Comparison of ENCODE assay signal across 8 cellular contexts in the genomic region with DNA sequence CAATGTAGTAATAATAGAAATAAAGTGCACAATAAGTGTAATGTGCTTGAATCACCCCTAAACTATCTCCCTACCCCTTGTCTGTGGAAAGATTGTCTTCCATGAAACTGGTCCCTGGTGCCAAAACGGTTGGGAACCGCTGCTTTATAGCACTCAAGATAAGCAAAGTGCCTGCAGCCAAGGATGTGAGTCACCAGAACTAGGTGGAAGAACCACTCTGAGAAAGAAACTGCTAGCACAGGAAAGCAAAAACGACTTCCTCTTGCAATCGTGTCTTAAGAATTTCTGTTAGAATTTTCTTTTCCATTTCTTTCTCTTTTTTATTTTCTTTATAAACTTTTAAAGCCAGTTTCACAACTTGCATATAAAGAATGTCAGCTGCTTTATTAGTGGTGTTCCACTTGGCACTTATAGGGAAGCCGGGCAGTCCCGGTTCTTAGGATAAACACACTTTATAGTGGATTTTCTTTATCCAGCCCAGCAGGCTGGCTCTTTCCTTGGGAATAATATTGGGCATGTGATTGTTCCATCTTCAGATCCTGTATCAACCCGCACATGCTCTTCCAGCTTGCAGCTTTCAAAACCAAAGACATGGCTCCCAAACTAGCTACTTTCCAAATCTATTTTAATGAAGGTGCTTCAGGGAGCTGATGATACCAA. TPM values are rescaled to one million over a fixed set of nuclear protein-coding genes. Genes with fewer than 3 reads are reported as not detected.
DNase-seq lines count a peak whose midpoint lies in the region; ATAC-seq and TF ChIP-seq lines count a peak whose summit lies in the region.

No MANE protein-coding gene starts in this region.

- H3K36me3 ChIP-seq in MG63 (no peaks in the 10 kb centered on the region), neutrophil (no peaks in the 10 kb centered on the region)

- DNase-seq in EH (ENCODE audit: low read depth) (peak; percentile 98), MG63 (peak; percentile 92), cardiac fibroblast (ENCODE audit: low read depth in 2 of 2) (peak; percentile 92 to 95), NCI-H446 (lab: John Stamatoyannopoulos, UW) (no peak)

- TF ChIP-seq CTCF in cardiac fibroblast (IDR thresholded peaks at IDR 0.05; ENCODE audit: low read depth, low read length) (no peak), neutrophil (IDR thresholded peaks at IDR 0.05) (no peak)

- no peaks in the 10 kb centered on the region for H3K9me3 ChIP-seq in MG63
- H3K9me3 ChIP-seq in neutrophil = no peaks in the 10 kb centered on the region

- peak overlapping the region; percentile 95 for H3K27ac ChIP-seq in neutrophil

- H3K4me3 ChIP-seq in MG63 = no peak overlapping the region
- H3K4me3 ChIP-seq in cardiac fibroblast (replicated peaks in 1 of 2; ENCODE audit: low read depth in 2 of 2, low read length in 2 of 2) = peak overlapping the region in 1 of 2 donors; percentile 8
- peak overlapping the region; percentile 6 to 28 for H3K4me3 ChIP-seq in neutrophil (ENCODE audit: low read depth in 1 of 2, low read length in 1 of 2)

- H3K27me3 ChIP-seq in MG63 (no peaks in the 10 kb centered on the region), neutrophil (no peaks in the 10 kb centered on the region)

- peaks cover 61 to 86% of the 10 kb centered on the region in 2 experiments for H3K4me1 ChIP-seq in neutrophil (ENCODE audit: control insufficient read depth in 1 of 2, insufficient read depth in 1 of 2, low read depth in 1 of 2, low read length in 1 of 2)

- no peak for ATAC-seq in HG02642 (IDR thresholded peaks at IDR 0.05; ENCODE audit: poor library complexity, unreplicated experiment)
- no peak for ATAC-seq in GM18909 (IDR thresholded peaks at IDR 0.05; ENCODE audit: poor library complexity, unreplicated experiment)
- no peak for ATAC-seq in HG03039 (IDR thresholded peaks at IDR 0.05; ENCODE audit: unreplicated experiment)

RNA-seq across cellular contexts. Expression of a gene that starts 32.3 kb away (rescaled TPM):
- 4.5 and 12.3 TPM in 2 replicates for total RNA-seq in MG63 (2014; rRNA removed; shearing (Covaris generic); ENCODE audit: low replicate concordance)

Comparison
In these comparisons a context has a peak if more than half of its experiments do, and no peak if none do; other contexts are left out.
1. DNase-seq: peak in EH (single experiment), MG63 (single experiment) and cardiac fibroblast (2 of 2); none in NCI-H446 (0 of 2).